26 cellular contexts compared by ENCODE assay signal in the genomic region with DNA sequence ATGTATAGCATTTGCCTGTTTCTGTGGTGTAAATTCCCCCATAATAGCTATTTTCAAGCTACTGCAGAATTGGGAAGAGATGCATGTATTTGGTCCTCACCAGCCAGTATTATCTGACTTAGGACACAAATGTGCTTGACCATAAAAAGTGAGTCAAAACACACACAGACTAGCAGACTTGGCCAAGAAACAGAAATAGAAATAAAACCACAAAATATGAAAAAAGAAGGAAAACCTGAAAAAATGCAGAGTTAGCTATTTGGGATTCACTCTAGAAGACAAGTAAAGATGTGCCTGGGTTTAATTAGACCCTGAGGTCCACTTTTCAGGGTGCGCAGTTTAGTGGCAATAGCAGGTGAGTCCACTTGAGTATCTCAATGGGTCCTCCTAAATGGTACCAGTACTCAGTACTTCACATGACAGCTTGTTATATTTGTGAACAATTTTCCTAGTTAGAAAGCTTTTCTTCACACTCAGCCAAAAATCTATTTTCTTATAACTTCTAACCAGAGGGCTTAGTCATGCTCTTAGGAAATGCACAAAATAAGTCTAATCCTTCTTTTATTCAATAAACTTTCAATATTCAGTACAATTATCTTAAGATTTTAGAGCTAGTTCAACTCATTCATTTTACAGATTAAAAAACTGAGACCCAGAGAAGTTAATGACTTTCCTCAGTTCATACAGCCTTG.
"Had no signal": no experiment of that assay in that cellular context is flagged by ENCODE, and none has a peak within 500 bp of the region (broad histone marks: within the 10 kb centered on the region; RNA-seq: fewer than 3 reads in every experiment).

No MANE protein-coding gene starts in this region.

- H3K4me2 ChIP-seq: smooth muscle cell had no signal

- H3K27ac Mint-ChIP-seq: activated CD8-positive, alpha-beta T cell treated with anti-CD3 and anti-CD28 coated beads, Interleukin-2, amount 10 ng/mL, durations not matched to agents 7 days and 5 days; activated naive CD4-positive, alpha-beta T cell treated with anti-CD3 and anti-CD28 coated beads, Interleukin-2, amount 50 U/mL, for 24 hours; naive B cell; stimulated activated naive B cell treated with anti-CD40 and anti-IgM and Interleukin-4, amounts not matched to agents 10 μg/mL and 1 μg/mL and 100 μg/mL, for 72 hours had no signal

- H3K36me3 ChIP-seq: esophagus muscularis mucosa, lower lobe of right lung, transverse colon, uterus had no signal

- H3K9me3 ChIP-seq: esophagus muscularis mucosa, lower lobe of right lung, mucosa of descending colon, transverse colon, uterus had no signal

- H3K4me1 ChIP-seq: esophagus muscularis mucosa, foreskin keratinocyte, lower lobe of right lung, uterus had no signal

- H3K27ac ChIP-seq: esophagus muscularis mucosa, foreskin keratinocyte, lower lobe of right lung, transverse colon, uterus had no signal

- H3K4me3 ChIP-seq: esophagus muscularis mucosa, lower lobe of right lung, mucosa of descending colon, smooth muscle cell, transverse colon, uterus had no signal

- H3K36me3 Mint-ChIP-seq: activated naive CD4-positive, alpha-beta T cell treated with anti-CD3 and anti-CD28 coated beads, Interleukin-2, amount 50 U/mL, for 24 hours; naive B cell; stimulated activated naive B cell treated with anti-CD40 and anti-IgM and Interleukin-4, amounts not matched to agents 10 μg/mL and 1 μg/mL and 100 μg/mL, for 72 hours had no signal

- DNase-seq: activated CD4-positive, alpha-beta T cell treated with anti-CD3 and anti-CD28 coated beads for 1 hour; activated CD4-positive, alpha-beta T cell treated with anti-CD3 and anti-CD28 coated beads, Interleukin-2, amount 50 U/mL, for 1 hour; activated CD8-positive, alpha-beta T cell treated with anti-CD3 and anti-CD28 coated beads, Interleukin-2, amount 10 ng/mL, durations not matched to agents 7 days and 5 days; activated gamma-delta T cell treated with Interleukin-2 at 50 U/mL for 16 hours; anterior cingulate cortex; central memory CD4-positive, alpha-beta T cell; foreskin keratinocyte; kidney; lower lobe of right lung; mesendoderm; mucosa of descending colon; naive B cell; occipital lobe; posterior cingulate gyrus; stimulated activated CD4-positive, alpha-beta T cell treated with anti-CD3 and anti-CD28 coated beads, Interleukin-15, amount 100 ng/mL, for 24 hours; stimulated activated CD8-positive, alpha-beta memory T cell treated with anti-CD3 and anti-CD28 coated beads, Interleukin-4, amount 100 ng/mL, for 48 hours; stimulated activated naive B cell treated with anti-CD40 and anti-IgM and Interleukin-4, amounts not matched to agents 10 μg/mL and 1 μg/mL and 100 μg/mL, for 72 hours; T-helper 9 cell; transverse colon; uterus had no signal

- H3K4me1 Mint-ChIP-seq: activated naive CD4-positive, alpha-beta T cell treated with anti-CD3 and anti-CD28 coated beads, Interleukin-2, amount 50 U/mL, for 24 hours; naive B cell; neural crest cell; stimulated activated naive B cell treated with anti-CD40 and anti-IgM and Interleukin-4, amounts not matched to agents 10 μg/mL and 1 μg/mL and 100 μg/mL, for 72 hours had no signal

- H3K27me3 ChIP-seq: esophagus muscularis mucosa, foreskin keratinocyte, transverse colon had no signal

- ATAC-seq: activated CD8-positive, alpha-beta T cell treated with anti-CD3 and anti-CD28 coated beads, Interleukin-2, amount 10 ng/mL, durations not matched to agents 7 days and 5 days; foreskin keratinocyte; lower lobe of right lung; mucosa of descending colon; sciatic nerve; stimulated activated naive B cell treated with anti-CD40 and anti-IgM and Interleukin-4, amounts not matched to agents 10 μg/mL and 1 μg/mL and 100 μg/mL, for 72 hours had no signal

- H3K4me3 Mint-ChIP-seq: activated CD8-positive, alpha-beta T cell treated with anti-CD3 and anti-CD28 coated beads, Interleukin-2, amount 10 ng/mL, durations not matched to agents 7 days and 5 days; activated naive CD4-positive, alpha-beta T cell treated with anti-CD3 and anti-CD28 coated beads, Interleukin-2, amount 50 U/mL, for 24 hours; naive B cell; neural crest cell; stimulated activated naive B cell treated with anti-CD40 and anti-IgM and Interleukin-4, amounts not matched to agents 10 μg/mL and 1 μg/mL and 100 μg/mL, for 72 hours had no signal

- H3K27me3 Mint-ChIP-seq: activated naive CD4-positive, alpha-beta T cell treated with anti-CD3 and anti-CD28 coated beads, Interleukin-2, amount 50 U/mL, for 24 hours; naive B cell; stimulated activated naive B cell treated with anti-CD40 and anti-IgM and Interleukin-4, amounts not matched to agents 10 μg/mL and 1 μg/mL and 100 μg/mL, for 72 hours had no signal

- FAIRE-seq: colon, kidney had no signal

- H3K9me3 Mint-ChIP-seq: activated naive CD4-positive, alpha-beta T cell treated with anti-CD3 and anti-CD28 coated beads, Interleukin-2, amount 50 U/mL, for 24 hours; naive B cell had no signal
